ENCODE assay signal across 1 cellular context in genomic region chr5:56328753-56329560, GRCh38.
TF ChIP-seq lines count a peak whose summit lies in the region.

No MANE protein-coding gene starts in this region.

TF ChIP-seq in HepG2, 621 proteins besides CTCF, POLR2A, EP300 and RAD21 (continued from another document and continues in another):
- TF ChIP-seq ZNF280D (CRISPR knock-in tag; IDR thresholded peaks at IDR 0.05) (no peak), RFX5 (IDR thresholded peaks at IDR 0.05; ENCODE audit: low read depth, low read length) (no peak), ZNF510 (CRISPR knock-in tag; IDR thresholded peaks at IDR 0.05; ENCODE audit: low read depth) (no peak), NFRKB (IDR thresholded peaks at IDR 0.05) (no peak), HNF4G (IDR thresholded peaks at IDR 0.05; ENCODE audit: borderline replicate concordance, low read depth, low read length) (no peak), HNF4G (CRISPR knock-in tag; IDR thresholded peaks at IDR 0.05; ENCODE audit: borderline replicate concordance, low read depth) (no peak), ZBTB49 (CRISPR knock-in tag; IDR thresholded peaks at IDR 0.05; ENCODE audit: borderline replicate concordance) (no peak), TBX3 (IDR thresholded peaks at IDR 0.05; ENCODE audit: borderline replicate concordance) (no peak), ZNF816 (CRISPR knock-in tag; IDR thresholded peaks at IDR 0.05; ENCODE audit: borderline replicate concordance) (no peak), ATM (IDR thresholded peaks at IDR 0.05; ENCODE audit: borderline replicate concordance) (no peak), ZNF563 (CRISPR knock-in tag; IDR thresholded peaks at IDR 0.05) (no peak), GFI1 (CRISPR knock-in tag; IDR thresholded peaks at IDR 0.05; ENCODE audit: borderline replicate concordance) (peak; percentile 80), ZFP62 (CRISPR knock-in tag; IDR thresholded peaks at IDR 0.05) (no peak), NFIC (IDR thresholded peaks at IDR 0.05; ENCODE audit: low read length) (0 out of 2 replicates have a peak, but pooled peaks have one; percentile 9), ZBTB10 (CRISPR knock-in tag; IDR thresholded peaks at IDR 0.05; ENCODE audit: borderline replicate concordance) (no peak), PAXIP1 (CRISPR knock-in tag; conservative IDR thresholded peaks at IDR 0.05) (peak; percentile 41; the same call in 1 of the 2 replicates), TCF7 (IDR thresholded peaks at IDR 0.05; ENCODE audit: low read depth) (peak; percentile 89), ZNF646 (CRISPR knock-in tag; IDR thresholded peaks at IDR 0.05) (no peak), HCFC1 (IDR thresholded peaks at IDR 0.05; ENCODE audit: low read depth, low read length) (no peak), ZNF224 (CRISPR knock-in tag; IDR thresholded peaks at IDR 0.05) (no peak), MXD1 (CRISPR knock-in tag; IDR thresholded peaks at IDR 0.05) (no peak), NFIB (CRISPR knock-in tag; IDR thresholded peaks at IDR 0.05; ENCODE audit: borderline replicate concordance) (no peak), FOSL1 (CRISPR knock-in tag; IDR thresholded peaks at IDR 0.05; ENCODE audit: borderline replicate concordance) (peak; percentile 45; the same call in 1 of the 2 replicates), ARNT (IDR thresholded peaks at IDR 0.05) (no peak), ZNF564 (CRISPR knock-in tag; IDR thresholded peaks at IDR 0.05) (no peak), NAIF1 (CRISPR knock-in tag; IDR thresholded peaks at IDR 0.05; ENCODE audit: borderline replicate concordance) (no peak), ZC3H13 (CRISPR knock-in tag; IDR thresholded peaks at IDR 0.05) (no peak), HNRNPH1 (optimal IDR thresholded peaks at IDR 0.05; ENCODE audit: low read depth, low read length) (no peak), ZNF234 (CRISPR knock-in tag; conservative IDR thresholded peaks at IDR 0.05) (no peak), ZNF354B (CRISPR knock-in tag; IDR thresholded peaks at IDR 0.05) (no peak), ZFX (CRISPR knock-in tag; IDR thresholded peaks at IDR 0.05; ENCODE audit: low read depth) (0 out of 2 replicates have a peak, but pooled peaks have one; percentile 17), CBX1 (IDR thresholded peaks at IDR 0.05; ENCODE audit: low read depth) (no peak), MTF1 (CRISPR knock-in tag; IDR thresholded peaks at IDR 0.05) (no peak), IKZF5 (CRISPR knock-in tag; IDR thresholded peaks at IDR 0.05) (no peak), SNRNP70 (IDR thresholded peaks at IDR 0.05; ENCODE audit: low read depth, low read length) (no peak), MIER2 (CRISPR knock-in tag; IDR thresholded peaks at IDR 0.05) (no peak), ZBTB34 (CRISPR knock-in tag; IDR thresholded peaks at IDR 0.05) (no peak), MEIS1 (CRISPR knock-in tag; IDR thresholded peaks at IDR 0.05; ENCODE audit: borderline replicate concordance) (no peak), IRX3 (CRISPR knock-in tag; IDR thresholded peaks at IDR 0.05; ENCODE audit: borderline replicate concordance, low read depth) (no peak), ZNF143 (CRISPR knock-in tag; IDR thresholded peaks at IDR 0.05) (no peak), ZNF549 (CRISPR knock-in tag; IDR thresholded peaks at IDR 0.05) (no peak), NPAS2 (CRISPR knock-in tag; IDR thresholded peaks at IDR 0.05; ENCODE audit: borderline replicate concordance) (no peak)
